Comparison of ENCODE assay signal across 1 cellular context in genomic region chr11:1912314-1912878, GRCh38.
TF ChIP-seq lines count a peak whose summit lies in the region.

No MANE protein-coding gene starts in this region.

TF ChIP-seq in SK-N-SH, 30 proteins besides CTCF, POLR2A, EP300 and RAD21 (continued from another document):
- TF ChIP-seq PBX3 (IDR thresholded peaks at IDR 0.05) (no peak), FOXM1 (IDR thresholded peaks at IDR 0.05; ENCODE audit: low read depth) (no peak), ZBTB33 (IDR thresholded peaks at IDR 0.05; ENCODE audit: borderline replicate concordance, low read depth) (no peak), USF2 (IDR thresholded peaks at IDR 0.05; ENCODE audit: borderline replicate concordance, low read depth, low read length) (no peak)
